Comparison of ENCODE assay signal across 9 cellular contexts in the genomic region with DNA sequence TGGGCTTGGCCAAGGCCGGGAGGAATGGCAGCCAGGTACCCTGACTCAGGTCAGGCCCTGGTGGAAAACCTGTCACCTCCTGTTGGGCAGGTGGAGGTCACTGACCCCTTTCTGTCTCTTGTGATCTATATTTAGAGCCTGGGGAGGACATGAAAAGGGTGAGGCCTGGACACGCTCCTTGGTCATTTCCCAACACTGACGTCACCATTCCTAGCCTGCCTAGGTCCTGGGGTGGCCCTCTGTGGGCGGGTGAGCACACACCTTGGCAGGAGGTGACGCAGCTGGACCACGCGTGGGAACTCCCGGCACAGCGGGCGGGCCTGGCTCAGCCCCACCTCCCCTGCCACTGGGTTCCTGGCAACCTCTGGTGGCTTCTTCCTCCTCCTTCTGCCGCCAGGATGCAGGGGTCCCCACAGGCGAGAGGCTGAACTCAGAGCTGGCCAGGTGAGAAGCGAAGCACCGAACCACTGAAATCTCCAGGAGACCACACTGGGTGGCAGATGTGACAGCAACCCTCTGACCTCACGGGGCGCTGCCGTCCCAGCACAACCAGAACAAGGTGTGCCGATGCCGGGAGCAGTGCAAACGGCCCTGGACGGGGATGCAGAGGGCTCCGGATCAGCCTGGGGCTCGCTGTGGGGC. TPM values are rescaled to one million over a fixed set of nuclear protein-coding genes. Genes with fewer than 3 reads are reported as not detected.
DNase-seq lines count a peak whose midpoint lies in the region; ATAC-seq, FAIRE-seq and TF ChIP-seq lines count a peak whose summit lies in the region.
"Had no signal": no experiment of that assay in that cellular context is flagged by ENCODE, and none has a peak within 500 bp of the region (broad histone marks: within the 10 kb centered on the region; RNA-seq: fewer than 3 reads in every experiment).

No MANE protein-coding gene starts in this region.

- POLR2A ChIA-PET in CD8-positive, alpha-beta T cell (lab: Charles Lee): interaction anchor here (2.3 kb wide), 1 partner anchor 17 kb away, joined by 8 read pairs; no protein-coding TSS in a partner anchor

- no peaks in the 10 kb centered on the region for H3K36me3 ChIP-seq in CD8-positive, alpha-beta T cell (ENCODE audit: insufficient read depth, low read length)
- H3K36me3 ChIP-seq in pancreas: no peaks in the 10 kb centered on the region

- H3K27me3 ChIP-seq in CD8-positive, alpha-beta T cell (ENCODE audit: insufficient read depth, low read length): no peaks in the 10 kb centered on the region
- no peaks in the 10 kb centered on the region for H3K27me3 ChIP-seq in pancreas

- no peak overlapping the region for H3K4me3 ChIP-seq in CD8-positive, alpha-beta T cell (ENCODE audit: low read depth, low read length)
- no peak overlapping the region for H3K4me3 ChIP-seq in epithelial cell of esophagus (ENCODE audit: low read length)
- no peak overlapping the region for H3K4me3 ChIP-seq in pancreas

- H3K4me1 ChIP-seq in CD8-positive, alpha-beta T cell (ENCODE audit: insufficient read depth, low read length): peaks cover 77% of the 10 kb centered on the region
- peaks cover 14 to 45% (median 19%) of the 10 kb centered on the region in 3 donors for H3K4me1 ChIP-seq in pancreas

- intact Hi-C loops in CD8-positive, alpha-beta T cell (cut with DNase I, micrococcal nuclease): loop anchor here in 1 of 2 experiments (10.0 kb wide), 1 partner anchor 1463 kb away; no protein-coding TSS in a partner anchor
- intact Hi-C loops in pancreas (cut with DNase I): no loop called here

- peak in 5 of 7 experiments; percentile 42 to 78 (median 55) for DNase-seq in CD8-positive, alpha-beta T cell
- peak; percentile 58 for DNase-seq in activated CD4-positive, alpha-beta T cell treated with anti-CD3 and anti-CD28 coated beads, Interleukin-2, amount 50 U/mL, for 1 hour
- DNase-seq in epithelial cell of esophagus (ENCODE audit: low read depth): peak; percentile 96
- DNase-seq in pancreas: peak in 5 of 6 donors; percentile 78 to 90 (median 85)
- DNase-seq in DMS79 (lab: John Stamatoyannopoulos, UW): no peak
- DNase-seq in NK-92 (lab: John Stamatoyannopoulos, UW; ENCODE audit: unreplicated experiment): no peak
- DNase-seq: DMS153 had no signal

- ATAC-seq in CD8-positive, alpha-beta T cell: peak; percentile 55
- ATAC-seq in pancreas: peak; percentile 73 to 79 (median 76)
- ATAC-seq in GM19351 (IDR thresholded peaks at IDR 0.05; ENCODE audit: unreplicated experiment): no peak
- ATAC-seq in HG03095 (IDR thresholded peaks at IDR 0.05; ENCODE audit: unreplicated experiment): no peak

- CTCF ChIA-PET in CD8-positive, alpha-beta T cell (lab: Charles Lee): interaction anchor here (0.7 to 6.3 kb wide), 3 partner anchors 9 to 105 kb away, joined by 3 to 71 read pairs (median 11); no protein-coding TSS in a partner anchor

- H3K9me3 Mint-ChIP-seq in CD8-positive, alpha-beta T cell: no peaks in the 10 kb centered on the region

- no peak for FAIRE-seq in pancreas (lab: Jason Lieb, UNC)

- TF ChIP-seq CTCF in CD8-positive, alpha-beta T cell (IDR thresholded peaks at IDR 0.05): no peak
- no peak for TF ChIP-seq CTCF in epithelial cell of esophagus (IDR thresholded peaks at IDR 0.05; ENCODE audit: insufficient read depth, low read depth, low read length, missing control alignments)
- no peak for TF ChIP-seq CTCF in pancreas (IDR thresholded peaks at IDR 0.05)

- H3K9me3 ChIP-seq in CD8-positive, alpha-beta T cell (ENCODE audit: low read length): no peaks in the 10 kb centered on the region
- no peaks in the 10 kb centered on the region for H3K9me3 ChIP-seq in pancreas

- WGBS in pancreas, 2 donors: 56 to 60% methylated on average over 20 to 23 of the region's 23 CpGs

- peaks cover 77% of the 10 kb centered on the region for H3K4me1 Mint-ChIP-seq in CD8-positive, alpha-beta T cell (ENCODE audit: low read depth)

- peaks cover 5% of the 10 kb centered on the region for H3K36me3 Mint-ChIP-seq in CD8-positive, alpha-beta T cell

- peak overlapping the region; percentile 88 for H3K27ac Mint-ChIP-seq in CD8-positive, alpha-beta T cell

- no peaks in the 10 kb centered on the region for H3K27me3 Mint-ChIP-seq in CD8-positive, alpha-beta T cell (ENCODE audit: low read depth)

- H3K27ac ChIP-seq in CD8-positive, alpha-beta T cell (ENCODE audit: low read depth, low read length): peak overlapping the region; percentile 38
- peak overlapping the region; percentile 44 to 83 (median 74) for H3K27ac ChIP-seq in pancreas

- peak overlapping the region; percentile 74 for H3K4me3 Mint-ChIP-seq in CD8-positive, alpha-beta T cell

RNA-seq across cellular contexts. Expression of a gene that starts 6.4 kb away (rescaled TPM):
- 100 to 1,000 TPM; 177 to 186 TPM for total RNA-seq in CD8-positive, alpha-beta T cell
- total RNA-seq in pancreas: 10 to 100 TPM; 16.1 to 31.9 (median 20.3) TPM
- 10 to 100 TPM; 56.0 to 69.7 TPM for polyA plus RNA-seq in pancreas

RNA-seq across cellular contexts. Expression of a gene that starts 36.3 kb away (rescaled TPM):
- under 1 TPM; 0.53 to 0.84 TPM for total RNA-seq in CD8-positive, alpha-beta T cell
- total RNA-seq in pancreas: 10 to 100 TPM in 1 of 6 donors, 1 to 10 TPM in 5; 1.5 to 11.9 (median 3.1) TPM
- polyA plus RNA-seq in pancreas: 1 to 10 TPM; 4.5 to 4.6 TPM

Comparison
In these comparisons a context has a peak if more than half of its experiments do, and no peak if none do; other contexts are left out.
1. ATAC-seq: peak in CD8-positive, alpha-beta T cell (single experiment) and pancreas (4 of 4); none in GM19351 (single experiment) and HG03095 (single experiment).
2. DNase-seq: peak in CD8-positive, alpha-beta T cell (5 of 7), activated CD4-positive, alpha-beta T cell treated with anti-CD3 and anti-CD28 coated beads, Interleukin-2, amount 50 U/mL, for 1 hour (single experiment), epithelial cell of esophagus (single experiment) and pancreas (5 of 6); none in DMS79 (single experiment) and NK-92 (single experiment).
3. RNA of a gene that starts 6.4 kb away (total RNA-seq): 177 to 186 TPM in CD8-positive, alpha-beta T cell; 16.1 to 31.9 TPM in pancreas; every median in the first group is over 4 times any median in the second.